Comparison of ENCODE assay signal across 1 cellular context in the genomic region with DNA sequence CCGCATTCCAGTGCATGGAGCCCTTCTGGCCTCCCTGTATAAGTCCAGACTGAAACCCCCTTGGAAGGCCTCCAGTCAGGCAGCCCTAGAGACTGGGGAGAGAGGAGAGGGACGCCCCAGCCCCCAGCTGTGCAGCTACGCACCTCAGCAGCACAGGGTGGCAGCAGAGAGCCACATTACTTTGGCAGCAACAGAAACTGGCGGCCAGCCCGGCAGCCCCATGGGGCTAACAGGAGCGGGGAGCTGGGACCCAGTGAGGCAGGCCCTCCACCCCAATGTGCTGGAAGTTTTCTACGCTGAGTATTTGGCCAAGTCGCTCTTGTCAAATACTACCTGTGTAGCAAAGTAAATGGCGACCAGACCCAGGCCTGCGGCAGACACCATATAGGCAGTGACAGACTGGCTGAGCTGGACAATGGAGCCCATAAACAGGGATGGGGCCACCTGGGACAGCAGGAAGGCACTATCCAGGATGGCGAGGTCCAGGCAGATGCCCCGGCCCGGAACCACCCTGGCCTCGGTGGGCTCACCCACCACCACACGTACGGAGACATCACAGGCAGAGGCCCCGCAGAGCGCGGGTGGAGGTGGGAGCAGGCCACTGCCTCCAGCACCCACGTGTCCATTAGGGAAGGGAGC.
TF ChIP-seq lines count a peak whose summit lies in the region.

No MANE protein-coding gene starts in this region.

TF ChIP-seq in endothelial cell of umbilical vein, 7 proteins besides CTCF, POLR2A, EP300 and RAD21 (continued from another document):
- TF ChIP-seq POLR2AphosphoS5 (IDR thresholded peaks at IDR 0.05; ENCODE audit: insufficient read depth, low read depth, low read length) = peak; percentile 23
